ENCODE assay signal across 1 cellular context in the genomic region with DNA sequence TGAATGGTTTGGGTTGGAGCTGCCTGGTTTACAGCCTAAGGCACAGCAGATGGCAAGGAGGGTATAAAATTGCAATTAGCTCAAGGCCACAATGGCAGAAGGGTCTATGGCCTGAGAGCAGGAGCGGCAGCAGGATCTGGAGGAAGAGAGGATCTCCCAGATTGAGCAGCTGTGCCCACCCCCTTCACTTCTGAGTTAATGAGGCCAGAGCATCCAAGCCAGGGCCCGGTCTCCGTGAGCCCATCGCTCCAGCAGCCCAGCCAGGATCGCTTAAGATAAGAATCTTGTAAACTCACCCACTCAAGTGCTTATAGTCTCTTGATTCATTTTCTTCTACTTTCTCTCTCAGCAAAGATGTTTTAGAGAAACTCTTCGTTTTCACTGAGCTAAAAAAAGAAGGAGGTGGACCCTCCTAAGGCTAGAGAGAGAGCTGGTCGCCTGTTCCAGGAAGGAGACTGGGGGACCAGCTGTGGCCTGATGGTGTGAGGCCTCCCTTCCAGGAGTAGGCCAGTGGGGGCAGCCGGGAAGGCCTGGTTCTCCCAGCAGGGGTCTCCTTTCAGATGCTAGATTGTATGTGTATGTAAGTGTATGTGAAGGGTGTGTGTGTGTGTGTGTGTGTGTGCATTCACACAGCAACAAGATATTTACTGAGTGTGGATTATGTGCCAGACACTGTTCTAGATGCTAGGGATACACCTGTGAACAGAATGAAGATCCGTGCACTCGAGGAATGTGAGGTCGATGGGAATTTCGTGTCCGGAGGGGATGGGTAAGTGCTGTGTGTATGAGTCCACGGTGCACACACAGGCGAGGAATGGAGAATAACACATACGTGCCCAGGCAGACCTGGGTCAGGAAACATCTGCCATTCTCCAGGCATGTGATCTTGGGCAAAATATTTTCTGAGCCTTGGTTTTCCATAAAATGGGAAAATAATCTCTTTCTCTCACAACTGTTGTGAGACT.
TF ChIP-seq lines count a peak whose summit lies in the region.

No MANE protein-coding gene starts in this region.

TF ChIP-seq in IMR-90, 13 proteins besides CTCF, POLR2A, EP300 and RAD21:
- no peak for TF ChIP-seq MXI1 (IDR thresholded peaks at IDR 0.05; ENCODE audit: borderline replicate concordance, low read depth, low read length)
- TF ChIP-seq, protein P1, sequence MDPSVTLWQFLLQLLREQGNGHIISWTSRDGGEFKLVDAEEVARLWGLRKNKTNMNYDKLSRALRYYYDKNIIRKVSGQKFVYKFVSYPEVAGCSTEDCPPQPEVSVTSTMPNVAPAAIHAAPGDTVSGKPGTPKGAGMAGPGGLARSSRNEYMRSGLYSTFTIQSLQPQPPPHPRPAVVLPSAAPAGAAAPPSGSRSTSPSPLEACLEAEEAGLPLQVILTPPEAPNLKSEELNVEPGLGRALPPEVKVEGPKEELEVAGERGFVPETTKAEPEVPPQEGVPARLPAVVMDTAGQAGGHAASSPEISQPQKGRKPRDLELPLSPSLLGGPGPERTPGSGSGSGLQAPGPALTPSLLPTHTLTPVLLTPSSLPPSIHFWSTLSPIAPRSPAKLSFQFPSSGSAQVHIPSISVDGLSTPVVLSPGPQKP (IDR thresholded peaks at IDR 0.05; ENCODE audit: borderline replicate concordance, low read depth, low read length): no peak
